ENCODE assay signal across 1 cellular context in the genomic region with DNA sequence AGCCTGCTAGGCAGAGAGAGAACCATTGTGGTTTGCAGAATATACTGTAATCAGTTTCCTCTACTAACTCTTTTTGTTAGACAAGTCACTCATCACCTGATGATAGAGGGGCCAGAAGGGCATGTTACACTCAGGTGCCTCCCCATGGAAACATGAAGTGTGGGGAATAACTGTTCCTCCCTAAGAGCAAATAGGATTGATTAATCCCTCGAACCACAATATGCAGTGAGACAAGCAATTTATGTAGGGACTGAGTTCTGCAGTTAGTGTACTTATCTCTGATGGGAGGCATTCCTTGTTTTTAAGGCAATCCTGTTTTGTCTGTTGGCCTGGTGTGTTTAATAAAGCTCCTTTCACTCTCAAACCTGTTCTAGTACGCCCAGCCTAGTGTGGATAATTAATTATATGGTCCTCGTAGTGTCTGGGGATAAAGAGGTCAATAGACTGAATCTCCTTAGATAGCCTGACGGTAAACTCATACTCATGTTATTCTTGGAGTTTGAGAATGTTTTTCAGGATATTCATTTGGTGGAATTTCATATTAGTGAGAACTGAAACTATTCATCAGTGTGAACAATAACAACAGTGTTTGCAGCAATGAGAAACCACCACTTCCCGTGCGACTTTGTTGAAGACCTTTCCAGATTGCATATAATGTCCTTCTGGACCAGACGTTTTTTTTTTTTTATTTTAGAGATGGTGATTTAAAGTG.
TF ChIP-seq lines count a peak whose summit lies in the region.

No MANE protein-coding gene starts in this region.

TF ChIP-seq in H1, 55 proteins besides CTCF, POLR2A, EP300 and RAD21 (continued from another document):
- no peak for TF ChIP-seq CEBPB (IDR thresholded peaks at IDR 0.05; ENCODE audit: low read depth, low read length)
- TF ChIP-seq SIN3A (conservative IDR thresholded peaks at IDR 0.05 in 1 of 2, IDR thresholded peaks at IDR 0.05 in 1 of 2; ENCODE audit: low read depth in 1 of 2, low read length in 2 of 2), result no peak
- no peak for TF ChIP-seq TEAD4 (IDR thresholded peaks at IDR 0.05; ENCODE audit: low read depth, low read length)
- TF ChIP-seq TBP (IDR thresholded peaks at IDR 0.05; ENCODE audit: low read depth, low read length), result no peak
- TF ChIP-seq RFX5 (IDR thresholded peaks at IDR 0.05; ENCODE audit: borderline replicate concordance, low read depth, low read length), result no peak
- TF ChIP-seq, protein P1, sequence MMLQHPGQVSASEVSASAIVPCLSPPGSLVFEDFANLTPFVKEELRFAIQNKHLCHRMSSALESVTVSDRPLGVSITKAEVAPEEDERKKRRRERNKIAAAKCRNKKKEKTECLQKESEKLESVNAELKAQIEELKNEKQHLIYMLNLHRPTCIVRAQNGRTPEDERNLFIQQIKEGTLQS (IDR thresholded peaks at IDR 0.05; ENCODE audit: insufficient read depth, low read depth, low read length), result no peak
- TF ChIP-seq TCF12 (IDR thresholded peaks at IDR 0.05; ENCODE audit: low read depth, low read length), result no peak
- TF ChIP-seq KDM4A (IDR thresholded peaks at IDR 0.05; ENCODE audit: low read depth, low read length, severe bottlenecking), result no peak
- no peak for TF ChIP-seq SP2 (IDR thresholded peaks at IDR 0.05; ENCODE audit: low read length)
- TF ChIP-seq, protein P2, sequence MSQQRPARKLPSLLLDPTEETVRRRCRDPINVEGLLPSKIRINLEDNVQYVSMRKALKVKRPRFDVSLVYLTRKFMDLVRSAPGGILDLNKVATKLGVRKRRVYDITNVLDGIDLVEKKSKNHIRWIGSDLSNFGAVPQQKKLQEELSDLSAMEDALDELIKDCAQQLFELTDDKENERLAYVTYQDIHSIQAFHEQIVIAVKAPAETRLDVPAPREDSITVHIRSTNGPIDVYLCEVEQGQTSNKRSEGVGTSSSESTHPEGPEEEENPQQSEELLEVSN (IDR thresholded peaks at IDR 0.05), result no peak
- TF ChIP-seq FOSL1 (IDR thresholded peaks at IDR 0.05; ENCODE audit: insufficient read depth, low read depth, low read length), result no peak
- TF ChIP-seq, protein P3, sequence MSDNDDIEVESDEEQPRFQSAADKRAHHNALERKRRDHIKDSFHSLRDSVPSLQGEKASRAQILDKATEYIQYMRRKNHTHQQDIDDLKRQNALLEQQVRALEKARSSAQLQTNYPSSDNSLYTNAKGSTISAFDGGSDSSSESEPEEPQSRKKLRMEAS (IDR thresholded peaks at IDR 0.05), result no peak
- TF ChIP-seq ZNF274 (IDR thresholded peaks at IDR 0.05; ENCODE audit: borderline replicate concordance, extremely low read depth, low read length), result no peak
- TF ChIP-seq RNF2 (IDR thresholded peaks at IDR 0.05; ENCODE audit: borderline replicate concordance, low read depth, low read length, missing control alignments, poor library complexity, severe bottlenecking), result no peak
- TF ChIP-seq, protein P4, sequence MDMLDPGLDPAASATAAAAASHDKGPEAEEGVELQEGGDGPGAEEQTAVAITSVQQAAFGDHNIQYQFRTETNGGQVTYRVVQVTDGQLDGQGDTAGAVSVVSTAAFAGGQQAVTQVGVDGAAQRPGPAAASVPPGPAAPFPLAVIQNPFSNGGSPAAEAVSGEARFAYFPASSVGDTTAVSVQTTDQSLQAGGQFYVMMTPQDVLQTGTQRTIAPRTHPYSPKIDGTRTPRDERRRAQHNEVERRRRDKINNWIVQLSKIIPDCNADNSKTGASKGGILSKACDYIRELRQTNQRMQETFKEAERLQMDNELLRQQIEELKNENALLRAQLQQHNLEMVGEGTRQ (IDR thresholded peaks at IDR 0.05; ENCODE audit: low read length), result no peak
- TF ChIP-seq BRCA1 (IDR thresholded peaks at IDR 0.05; ENCODE audit: low read depth, low read length), result no peak
